Comparison of ENCODE assay signal across 8 cellular contexts in the genomic region with DNA sequence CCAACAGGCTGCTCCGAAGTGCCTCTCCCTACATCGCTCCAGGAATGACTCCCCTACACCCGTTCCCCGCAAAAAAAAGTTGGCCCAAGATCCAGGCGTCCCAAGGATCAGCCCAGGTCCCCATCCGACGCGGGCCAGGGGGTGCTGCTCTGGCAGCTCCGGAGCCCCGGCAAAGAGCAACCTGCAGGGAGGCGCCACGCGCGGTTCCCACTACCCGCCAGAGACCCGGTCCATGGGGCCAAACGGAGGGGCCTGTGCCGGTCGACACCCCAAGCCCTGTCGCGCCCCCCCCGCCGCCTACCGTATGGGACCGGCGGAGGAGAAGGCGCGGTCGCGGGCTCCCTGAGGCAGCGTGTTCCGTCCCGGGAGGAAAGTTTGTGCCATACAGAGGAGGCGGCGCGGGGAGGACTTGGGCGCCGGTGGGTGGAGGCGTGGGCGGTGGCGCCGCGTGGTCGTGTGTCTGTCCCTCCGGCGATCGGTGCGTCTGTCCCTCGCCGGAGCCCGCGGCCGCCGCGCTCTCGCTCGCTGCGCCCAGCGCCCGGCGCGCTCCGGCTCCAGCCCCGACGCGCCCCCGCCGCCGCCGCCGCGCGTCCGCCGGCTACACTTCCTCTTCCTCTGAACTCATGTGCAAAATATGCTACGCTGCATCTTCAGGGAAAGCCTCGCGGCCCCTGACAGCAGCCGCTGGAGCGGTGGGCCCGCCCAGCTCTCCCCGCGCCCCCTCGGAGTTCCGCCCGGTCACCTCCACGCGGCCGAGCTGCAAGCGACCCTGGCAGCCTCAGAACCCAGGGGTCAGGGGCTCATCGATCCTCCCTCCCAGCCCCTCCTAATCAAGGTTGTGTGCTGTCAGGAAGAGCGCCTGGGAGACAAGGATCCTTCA. TPM values are rescaled to one million over a fixed set of nuclear protein-coding genes. Genes with fewer than 3 reads are reported as not detected.
DNase-seq lines count a peak whose midpoint lies in the region; ATAC-seq and TF ChIP-seq lines count a peak whose summit lies in the region.

A gene with protein sequence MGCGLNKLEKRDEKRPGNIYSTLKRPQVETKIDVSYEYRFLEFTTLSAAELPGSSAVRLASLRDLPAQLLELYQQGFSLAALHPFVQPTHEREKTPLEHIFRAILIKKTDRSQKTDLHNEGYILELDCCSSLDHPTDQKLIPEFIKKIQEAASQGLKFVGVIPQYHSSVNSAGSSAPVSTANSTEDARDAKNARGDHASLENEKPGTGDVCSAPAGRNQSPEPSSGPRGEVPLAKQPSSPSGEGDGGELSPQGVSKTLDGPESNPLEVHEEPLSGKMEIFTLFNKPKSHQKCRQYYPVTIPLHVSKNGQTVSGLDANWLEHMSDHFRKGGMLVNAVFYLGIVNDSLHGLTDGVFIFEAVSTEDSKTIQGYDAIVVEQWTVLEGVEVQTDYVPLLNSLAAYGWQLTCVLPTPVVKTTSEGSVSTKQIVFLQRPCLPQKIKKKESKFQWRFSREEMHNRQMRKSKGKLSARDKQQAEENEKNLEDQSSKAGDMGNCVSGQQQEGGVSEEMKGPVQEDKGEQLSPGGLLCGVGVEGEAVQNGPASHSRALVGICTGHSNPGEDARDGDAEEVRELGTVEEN (minus strand): TSS at position 559 of the 880 bp plus-strand sequence. CDS start 19,830 bp downstream, outside the sequence.

- no peak within 1 kb of the TSS for H2BK120ac ChIP-seq in neuronal stem cell (ENCODE audit: low read depth, low read length)

- TF ChIP-seq CTCF in RWPE2 (IDR thresholded peaks at IDR 0.05; ENCODE audit: poor library complexity, severe bottlenecking) = no peak
- no peak for TF ChIP-seq CTCF in foreskin keratinocyte (conservative IDR thresholded peaks at IDR 0.05)
- no peak for TF ChIP-seq CTCF in upper lobe of right lung (IDR thresholded peaks at IDR 0.05)

- no peak within 1 kb of the TSS for H2AK5ac ChIP-seq in neuronal stem cell (ENCODE audit: low read depth, low read length)

- H3K18ac ChIP-seq in neuronal stem cell (ENCODE audit: low read length) = peak within 1 kb of the TSS; percentile 81

- H3K27ac ChIP-seq in RWPE2 (ENCODE audit: poor library complexity, severe bottlenecking) = no peak within 1 kb of the TSS
- peak within 1 kb of the TSS; percentile 58 for H3K27ac ChIP-seq in foreskin keratinocyte
- H3K27ac ChIP-seq in neuronal stem cell (replicated peaks; ENCODE audit: low read length) = no peak within 1 kb of the TSS
- H3K27ac ChIP-seq in upper lobe of right lung = peak within 1 kb of the TSS; percentile 85

- WGBS in neuronal stem cell (ENCODE audit: extremely low coverage in 2 of 2, insufficient read length in 2 of 2, insufficient replicate concordance in 1 of 2), 2 donors = no CpG with 5 or more reads among the region's 92 CpGs

- no peak within 1 kb of the TSS for H4K91ac ChIP-seq in neuronal stem cell (ENCODE audit: low read depth, low read length, poor library complexity)

- no peaks in the 10 kb centered on the region for H3K4me1 ChIP-seq in RWPE2 (ENCODE audit: insufficient read depth, poor library complexity, severe bottlenecking)
- peaks cover 4% of the 10 kb centered on the region for H3K4me1 ChIP-seq in foreskin keratinocyte
- H3K4me1 ChIP-seq in neuronal stem cell (ENCODE audit: control insufficient read depth in 2 of 2, insufficient read depth in 1 of 2, low read depth in 1 of 2, low read length in 2 of 2) = peaks cover 10 to 25% of the 10 kb centered on the region in 2 donors
- H3K4me1 ChIP-seq in upper lobe of right lung = peaks cover 53% of the 10 kb centered on the region

- intact Hi-C loops in upper lobe of right lung (cut with DNase I) = no loop called here

- peak within 1 kb of the TSS; percentile 14 for H2BK5ac ChIP-seq in neuronal stem cell (ENCODE audit: low read length)

- H2AFZ ChIP-seq in neuronal stem cell (ENCODE audit: low read length) = peak within 1 kb of the TSS; percentile 96

- H3K9me3 ChIP-seq in RWPE2 (ENCODE audit: severe bottlenecking) (no peaks in the 10 kb centered on the region), neuronal stem cell (replicated peaks in 1 of 2; ENCODE audit: control insufficient read depth in 2 of 2, insufficient read depth in 1 of 2, low read depth in 1 of 2, low read length in 2 of 2) (no peaks in the 10 kb centered on the region), upper lobe of right lung (no peaks in the 10 kb centered on the region)

- DNase-seq in SIG-M5 treated with dmso at 0.1 percent for 504 hours (lab: John Stamatoyannopoulos, UW; ENCODE audit: unreplicated experiment) (peak; percentile 72), SIG-M5 (lab: John Stamatoyannopoulos, UW) (no peak), RWPE2 (ENCODE audit: low spot score) (no peak), foreskin keratinocyte (peak in 1 of 2 donors; percentile 53), neuronal stem cell (ENCODE audit: low spot score) (peak; percentile 31), upper lobe of right lung (peak; percentile 85)
- peak; percentile 38 for DNase-seq in activated effector memory CD4-positive, alpha-beta T cell treated with Interleukin-2 at 50 U/mL for 16 hours

- H4K8ac ChIP-seq in neuronal stem cell (ENCODE audit: low read depth, low read length) = no peak within 1 kb of the TSS

- peak within 1 kb of the TSS; percentile 94 for H3K4me2 ChIP-seq in neuronal stem cell (ENCODE audit: insufficient read depth, low read length, poor library complexity, severe bottlenecking)

- H2BK15ac ChIP-seq in neuronal stem cell (ENCODE audit: low read length) = peak within 1 kb of the TSS; percentile 50

- H3K27me3 ChIP-seq in RWPE2 (ENCODE audit: insufficient read depth, poor library complexity, severe bottlenecking) = no peaks in the 10 kb centered on the region
- H3K27me3 ChIP-seq in foreskin keratinocyte = no peaks in the 10 kb centered on the region
- H3K27me3 ChIP-seq in neuronal stem cell (ENCODE audit: control insufficient read depth in 3 of 3, insufficient read depth in 3 of 3, low read depth in 1 of 3, low read length in 3 of 3) = peaks cover 13 to 35% (median 29%) of the 10 kb centered on the region in 3 experiments
- H3K27me3 ChIP-seq in upper lobe of right lung = no peaks in the 10 kb centered on the region

- H3K14ac ChIP-seq in neuronal stem cell (ENCODE audit: low read length) = peak within 1 kb of the TSS; percentile 47

- H3K79me1 ChIP-seq in neuronal stem cell (ENCODE audit: low read depth, low read length) = no peaks in the 10 kb centered on the region

- H3K4me3 ChIP-seq in RWPE2 (ENCODE audit: severe bottlenecking) (peak within 1 kb of the TSS; percentile 59), neuronal stem cell (ENCODE audit: low read length in 2 of 2) (peak within 1 kb of the TSS; percentile 61 to 88), upper lobe of right lung (peak within 1 kb of the TSS; percentile 91)

- no peak within 1 kb of the TSS for H3K4ac ChIP-seq in neuronal stem cell (ENCODE audit: low read length)

- peak within 1 kb of the TSS; percentile 74 for H3K9ac ChIP-seq in neuronal stem cell (ENCODE audit: low read depth, low read length, poor library complexity)

- no peak within 1 kb of the TSS for H2BK12ac ChIP-seq in neuronal stem cell (ENCODE audit: low read length)

- ATAC-seq in RWPE2 (ENCODE audit: low read depth) (peak; percentile 79), foreskin keratinocyte (peak; percentile 81), upper lobe of right lung (peak; percentile 76), GM19395 (IDR thresholded peaks at IDR 0.05; ENCODE audit: unreplicated experiment) (no peak)

- no peaks in the 10 kb centered on the region for H3K36me3 ChIP-seq in RWPE2 (ENCODE audit: low read depth)
- H3K36me3 ChIP-seq in neuronal stem cell (replicated peaks in 1 of 2; ENCODE audit: control insufficient read depth in 2 of 2, insufficient read depth in 2 of 2, low read length in 2 of 2) = no peaks in the 10 kb centered on the region
- H3K36me3 ChIP-seq in upper lobe of right lung = no peaks in the 10 kb centered on the region

- H3K23ac ChIP-seq in neuronal stem cell (ENCODE audit: low read depth, low read length, poor library complexity) = peak within 1 kb of the TSS; percentile 27

RNA-seq across cellular contexts. Expression of the gene that starts here (rescaled TPM):
- total RNA-seq in foreskin keratinocyte (29.3 and 33.9 TPM in 2 replicates), upper lobe of right lung (69.4 TPM)
- polyA plus RNA-seq in foreskin keratinocyte = 18.5 and 19.9 TPM in 2 replicates
- polyA plus RNA-seq in neuronal stem cell (2013, experiment 1 of 2) = 0.78 TPM
- polyA plus RNA-seq in neuronal stem cell (2013, experiment 2 of 2) = 0.76 TPM

Comparison
In these comparisons a context has a peak if more than half of its experiments do, and no peak if none do; other contexts are left out.
1. DNase-seq: peak in SIG-M5 treated with dmso at 0.1 percent for 504 hours (single experiment), activated effector memory CD4-positive, alpha-beta T cell treated with Interleukin-2 at 50 U/mL for 16 hours (single experiment), neuronal stem cell (single experiment) and upper lobe of right lung (single experiment); none in SIG-M5 (single experiment) and RWPE2 (single experiment).
2. H3K27ac ChIP-seq: peak in foreskin keratinocyte (single experiment) and upper lobe of right lung (single experiment); none in RWPE2 (single experiment) and neuronal stem cell (single experiment).
3. Peak in every context shown above with its lines, with median percentiles within 50 percentile points of each other: H3K4me3 ChIP-seq.